ENCODE assay signal across 15 cellular contexts in genomic region chr2:241289053-241289452, GRCh38.
"Had no signal": no experiment of that assay in that cellular context is flagged by ENCODE, and none has a peak within 500 bp of the region (broad histone marks: within the 10 kb centered on the region; RNA-seq: fewer than 3 reads in every experiment).

No MANE protein-coding gene starts in this region.

- DNase-seq: activated CD4-positive, alpha-beta memory T cell treated with anti-CD3 and anti-CD28 coated beads for 36 hours; activated CD4-positive, alpha-beta T cell treated with anti-CD3 and anti-CD28 coated beads for 36 hours; activated naive CD4-positive, alpha-beta T cell; anterior cingulate cortex; erythroblast; heart right ventricle; left cardiac atrium; naive B cell; retina; stimulated activated naive CD4-positive, alpha-beta T cell; tibial artery had no signal

- H3K9me3 Mint-ChIP-seq: activated CD4-positive, alpha-beta memory T cell treated with anti-CD3 and anti-CD28 coated beads for 36 hours; activated T-helper 1 cell treated with anti-CD3 and anti-CD28 coated beads, Interleukin-12 subunit alpha, Interleukin-12 subunit beta, Interleukin-2, Interleukin-4 antibody, amounts not matched to agents 30 ng/mL and 10 ng/mL and 1 ng/mL, durations not matched to agents 14 hours and 24 hours and 36 hours; naive B cell; T-helper 1 cell treated with Interleukin-12 subunit alpha and Interleukin-12 subunit beta and Interleukin-4 antibody, amounts not matched to agents 30 μg/mL and 1 μg/mL, for 36 hours had no signal

- H3K27me3 Mint-ChIP-seq: activated CD4-positive, alpha-beta memory T cell treated with anti-CD3 and anti-CD28 coated beads for 36 hours; activated CD4-positive, alpha-beta T cell treated with anti-CD3 and anti-CD28 coated beads for 36 hours; naive B cell had no signal

- H3K9me3 ChIP-seq: gastroesophageal sphincter, heart right ventricle, tibial artery had no signal

- H3K27ac ChIP-seq: gastroesophageal sphincter, heart right ventricle, tibial artery had no signal

- H3K27ac Mint-ChIP-seq: activated CD4-positive, alpha-beta memory T cell treated with anti-CD3 and anti-CD28 coated beads for 36 hours; activated CD4-positive, alpha-beta T cell treated with anti-CD3 and anti-CD28 coated beads for 36 hours; activated T-helper 1 cell treated with anti-CD3 and anti-CD28 coated beads, Interleukin-12 subunit alpha, Interleukin-12 subunit beta, Interleukin-2, Interleukin-4 antibody, amounts not matched to agents 30 ng/mL and 10 ng/mL and 1 ng/mL, durations not matched to agents 14 hours and 24 hours and 36 hours; T-helper 1 cell treated with Interleukin-12 subunit alpha and Interleukin-12 subunit beta and Interleukin-4 antibody, amounts not matched to agents 30 μg/mL and 1 μg/mL, for 36 hours had no signal

- H3K27me3 ChIP-seq: gastroesophageal sphincter, heart right ventricle, tibial artery had no signal

- ATAC-seq: gastroesophageal sphincter had no signal

- H3K4me3 Mint-ChIP-seq: activated CD4-positive, alpha-beta memory T cell treated with anti-CD3 and anti-CD28 coated beads for 36 hours; activated CD4-positive, alpha-beta T cell treated with anti-CD3 and anti-CD28 coated beads for 36 hours; activated T-helper 1 cell treated with anti-CD3 and anti-CD28 coated beads, Interleukin-12 subunit alpha, Interleukin-12 subunit beta, Interleukin-2, Interleukin-4 antibody, amounts not matched to agents 30 ng/mL and 10 ng/mL and 1 ng/mL, durations not matched to agents 14 hours and 24 hours and 36 hours; naive B cell; T-helper 1 cell treated with Interleukin-12 subunit alpha and Interleukin-12 subunit beta and Interleukin-4 antibody, amounts not matched to agents 30 μg/mL and 1 μg/mL, for 36 hours had no signal

- H3K36me3 ChIP-seq: gastroesophageal sphincter, tibial artery had no signal

- H3K4me3 ChIP-seq: gastroesophageal sphincter, heart right ventricle, lung, tibial artery had no signal
